In the genomic region with DNA sequence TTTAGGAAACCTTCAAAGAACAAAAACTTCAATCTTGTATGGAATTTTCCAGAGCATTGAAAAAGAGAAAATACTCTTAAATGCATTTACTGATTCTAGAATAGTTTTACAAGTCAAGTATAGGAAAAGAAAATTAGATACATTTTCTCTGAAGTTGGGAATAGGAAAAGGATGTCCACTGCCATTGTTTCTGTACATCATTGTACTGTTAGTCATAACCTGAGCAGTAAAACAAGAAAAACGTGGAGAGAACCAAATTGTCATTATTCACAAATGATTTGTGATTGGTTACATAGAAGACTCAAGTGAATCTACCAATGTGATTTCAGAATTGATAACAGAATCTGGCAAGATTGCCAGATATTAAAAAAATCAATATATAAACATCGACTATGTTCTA, we compare ENCODE assay signal across 16 cellular contexts. TPM values are rescaled to one million over a fixed set of nuclear protein-coding genes. Genes with fewer than 3 reads are reported as not detected.
DNase-seq lines count a peak whose midpoint lies in the region; ATAC-seq, FAIRE-seq and TF ChIP-seq lines count a peak whose summit lies in the region.
"Had no signal": no experiment of that assay in that cellular context is flagged by ENCODE, and none has a peak within 500 bp of the region (broad histone marks: within the 10 kb centered on the region; RNA-seq: fewer than 3 reads in every experiment).

No MANE protein-coding gene starts in this region.

- peaks cover 29% of the 10 kb centered on the region for H3K4me1 Mint-ChIP-seq in activated T-helper 17 cell treated with anti-CD3 and anti-CD28 coated beads, Interleukin-2, amount 50 U/mL, for 72 hours

- no peak for ATAC-seq in HCT116
- ATAC-seq in activated T-helper 17 cell treated with anti-CD3 and anti-CD28 coated beads, Interleukin-2, amount 50 U/mL, for 72 hours (replicated peaks), result no peak
- ATAC-seq in GM21825 (IDR thresholded peaks at IDR 0.05; ENCODE audit: unreplicated experiment), result no peak
- no peak for ATAC-seq in HG02840 (IDR thresholded peaks at IDR 0.05; ENCODE audit: low FRiP score, unreplicated experiment)
- no peak for ATAC-seq in HG02588 (IDR thresholded peaks at IDR 0.05; ENCODE audit: unreplicated experiment)
- ATAC-seq: A549; CD8-positive, alpha-beta T cell; GM23338 had no signal

- 75 to 87% (median 79%) methylated on average over 2 of the region's 2 CpGs for WGBS in small intestine, 3 donors

- no peaks in the 10 kb centered on the region for H3K27me3 Mint-ChIP-seq in activated T-helper 17 cell treated with anti-CD3 and anti-CD28 coated beads, Interleukin-2, amount 50 U/mL, for 72 hours

- FAIRE-seq in small intestine (lab: Jason Lieb, UNC), result peak; percentile 15
- FAIRE-seq: A549 had no signal

- RAD21 ChIA-PET in HCT116 (lab: Charles Lee; ENCODE audit: low non-redundant PET in 1 of 2, low total read pairs in 2 of 2, uncharacterized antibody in 2 of 2, unreplicated experiment in 2 of 2), result no interaction called here

- intact Hi-C loops in HCT116 (cut with micrococcal nuclease), result loop anchor here (5.0 kb wide), 2 partner anchors 76 to 126 kb away; no protein-coding TSS in a partner anchor

- H3K9me3 ChIP-seq in HCT116 (ENCODE audit: control insufficient read depth in 1 of 2, insufficient read depth in 1 of 2, low read depth in 1 of 2, low read length in 2 of 2), result no peaks in the 10 kb centered on the region
- no peaks in the 10 kb centered on the region for H3K9me3 ChIP-seq in small intestine (ENCODE audit: control insufficient read depth, low read depth)
- H3K9me3 ChIP-seq: A549, BE2C had no signal

- H3K27ac Mint-ChIP-seq in activated T-helper 17 cell treated with anti-CD3 and anti-CD28 coated beads, Interleukin-2, amount 50 U/mL, for 72 hours, result no peak overlapping the region
- H3K27ac Mint-ChIP-seq: GM23338 had no signal

- H3K36me3 Mint-ChIP-seq in activated T-helper 17 cell treated with anti-CD3 and anti-CD28 coated beads, Interleukin-2, amount 50 U/mL, for 72 hours (ENCODE audit: low read depth), result no peaks in the 10 kb centered on the region

- peaks cover 90% of the 10 kb centered on the region for H3K79me2 ChIP-seq in HCT116 (ENCODE audit: insufficient read depth, low read length)

- H3K4me3 ChIP-seq in HCT116 (replicated peaks in 1 of 2; ENCODE audit: low read depth in 1 of 2, low read length in 2 of 2) (no peak overlapping the region), epithelial cell of esophagus (ENCODE audit: low read length) (no peak overlapping the region), small intestine (ENCODE audit: low read depth in 1 of 2, low read length in 2 of 2) (no peak overlapping the region)
- H3K4me3 ChIP-seq: A549, GM23338 had no signal

- no peak for TF ChIP-seq POLR2A in HCT116 (IDR thresholded peaks at IDR 0.05; ENCODE audit: borderline replicate concordance, extremely low read depth, insufficient read depth, insufficient read length)

- H3K27me3 ChIP-seq in HCT116 (ENCODE audit: insufficient read depth, low read length), result no peaks in the 10 kb centered on the region
- H3K27me3 ChIP-seq in small intestine (ENCODE audit: control insufficient read depth in 2 of 2, insufficient read depth in 2 of 2, low read length in 2 of 2), result no peaks in the 10 kb centered on the region
- H3K27me3 ChIP-seq: BE2C had no signal

- DNase-seq in HCT116 (ENCODE audit: low read depth, low spot score) (no peak), epithelial cell of esophagus (ENCODE audit: low read depth) (peak; percentile 29), small intestine (no peak)
- DNase-seq: BE2C; CD8-positive, alpha-beta T cell; COR-L47; DMS53; H7 had no signal

- peak overlapping the region; percentile 4; the same call in 1 of the 2 replicates for H3K4me2 ChIP-seq in HCT116 (ENCODE audit: low read length)
- H3K4me2 ChIP-seq: A549, GM23338 had no signal

- TSS peak; percentile 2 for BruUV-seq in HCT116 (replicated peaks; lab: Mats Ljungman, UMichigan)

- TF ChIP-seq CTCF in HCT116 (IDR thresholded peaks at IDR 0.05 in 2 of 3, conservative IDR thresholded peaks at IDR 0.05 in 1 of 3; ENCODE audit: borderline replicate concordance in 1 of 3, insufficient read depth in 1 of 3, low read depth in 2 of 3, low read length in 2 of 3) (no peak), epithelial cell of esophagus (IDR thresholded peaks at IDR 0.05; ENCODE audit: insufficient read depth, low read depth, low read length, missing control alignments) (no peak)

- no peaks in the 10 kb centered on the region for H3K9me2 ChIP-seq in HCT116 (ENCODE audit: insufficient read depth)

- TF ChIP-seq RAD21 in HCT116 (IDR thresholded peaks at IDR 0.05; ENCODE audit: low read depth), result no peak

- POLR2A ChIA-PET in HCT116 (lab: Charles Lee), result no interaction called here

- peak overlapping the region; percentile 99 for H3K27ac ChIP-seq in HCT116 (ENCODE audit: low read depth, low read length)
- no peak overlapping the region for H3K27ac ChIP-seq in small intestine (ENCODE audit: low read depth in 1 of 2, low read length in 1 of 2)
- H3K27ac ChIP-seq: A549, C4-2B, HL-60 had no signal

- peaks cover 94 to 98% of the 10 kb centered on the region in 2 experiments for H3K4me1 ChIP-seq in HCT116 (ENCODE audit: control insufficient read depth in 1 of 2, insufficient read depth in 2 of 2, low read length in 2 of 2)
- peaks cover 0 to 3% of the 10 kb centered on the region in 2 donors for H3K4me1 ChIP-seq in small intestine (ENCODE audit: control insufficient read depth in 2 of 2, insufficient read depth in 1 of 2, low read depth in 1 of 2, low read length in 1 of 2)
- H3K4me1 ChIP-seq: BE2C had no signal

- no peak overlapping the region for H2AFZ ChIP-seq in HCT116 (ENCODE audit: low read depth, low read length, poor library complexity, severe bottlenecking)
- H2AFZ ChIP-seq: GM23338 had no signal

- CTCF ChIA-PET in HCT116 (lab: Charles Lee), result no interaction called here

- H3K9me3 Mint-ChIP-seq in activated T-helper 17 cell treated with anti-CD3 and anti-CD28 coated beads, Interleukin-2, amount 50 U/mL, for 72 hours, result no peaks in the 10 kb centered on the region
- H3K9me3 Mint-ChIP-seq: CD8-positive, alpha-beta T cell; GM23338 had no signal

- H4K20me1 ChIP-seq in HCT116 (ENCODE audit: insufficient read depth), result no peaks in the 10 kb centered on the region

- H3K4me3 Mint-ChIP-seq in activated T-helper 17 cell treated with anti-CD3 and anti-CD28 coated beads, Interleukin-2, amount 50 U/mL, for 72 hours, result peak overlapping the region; percentile 3
- H3K4me3 Mint-ChIP-seq: CD8-positive, alpha-beta T cell; GM23338 had no signal

- H3K36me3 ChIP-seq in HCT116 (ENCODE audit: control insufficient read depth in 1 of 2, insufficient read depth in 2 of 2, low read length in 2 of 2), result 0 out of 4 replicates have a peak, but pooled peaks cover 0 to 3% of the 10 kb centered on the region in 2 experiments
- H3K36me3 ChIP-seq in small intestine (ENCODE audit: control insufficient read depth in 2 of 2, insufficient read depth in 2 of 2, low read length in 2 of 2), result no peaks in the 10 kb centered on the region
- H3K36me3 ChIP-seq: BE2C had no signal

- H3K9ac ChIP-seq in HCT116 (ENCODE audit: low read length), result peak overlapping the region; percentile 13; the same call in 1 of the 2 replicates

TF ChIP-seq in HCT116, 20 proteins besides CTCF, POLR2A, EP300 and RAD21:
- TF ChIP-seq, protein P1, sequence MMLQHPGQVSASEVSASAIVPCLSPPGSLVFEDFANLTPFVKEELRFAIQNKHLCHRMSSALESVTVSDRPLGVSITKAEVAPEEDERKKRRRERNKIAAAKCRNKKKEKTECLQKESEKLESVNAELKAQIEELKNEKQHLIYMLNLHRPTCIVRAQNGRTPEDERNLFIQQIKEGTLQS (IDR thresholded peaks at IDR 0.05), result no peak
- TF ChIP-seq POLR2AphosphoS5 (IDR thresholded peaks at IDR 0.05; ENCODE audit: low read depth, low read length) (no peak), SIN3A (IDR thresholded peaks at IDR 0.05; ENCODE audit: low read depth) (no peak; the same call in 1 of the 2 replicates), FOSL1 (IDR thresholded peaks at IDR 0.05; ENCODE audit: low read depth) (0 out of 2 replicates have a peak, but pooled peaks have one; percentile 14), CEBPB (IDR thresholded peaks at IDR 0.05; ENCODE audit: low read depth) (no peak), SP1 (IDR thresholded peaks at IDR 0.05; ENCODE audit: low read depth) (peak; percentile 23; the same call in 1 of the 2 replicates), YY1 (IDR thresholded peaks at IDR 0.05; ENCODE audit: extremely low read depth, insufficient replicate concordance, low read depth, low read length) (no peak), CBX3 (IDR thresholded peaks at IDR 0.05; ENCODE audit: low read depth) (no peak), EZH2 (IDR thresholded peaks at IDR 0.05) (no peak), SRF (IDR thresholded peaks at IDR 0.05; ENCODE audit: low read depth) (no peak), JUND (IDR thresholded peaks at IDR 0.05) (no peak), TCF7L2 (IDR thresholded peaks at IDR 0.05; ENCODE audit: borderline replicate concordance, extremely low read depth, insufficient read depth, insufficient read length) (no peak), ZNF274 (IDR thresholded peaks at IDR 0.05; ENCODE audit: low read depth, low read length) (no peak)
- TF ChIP-seq, protein P2, sequence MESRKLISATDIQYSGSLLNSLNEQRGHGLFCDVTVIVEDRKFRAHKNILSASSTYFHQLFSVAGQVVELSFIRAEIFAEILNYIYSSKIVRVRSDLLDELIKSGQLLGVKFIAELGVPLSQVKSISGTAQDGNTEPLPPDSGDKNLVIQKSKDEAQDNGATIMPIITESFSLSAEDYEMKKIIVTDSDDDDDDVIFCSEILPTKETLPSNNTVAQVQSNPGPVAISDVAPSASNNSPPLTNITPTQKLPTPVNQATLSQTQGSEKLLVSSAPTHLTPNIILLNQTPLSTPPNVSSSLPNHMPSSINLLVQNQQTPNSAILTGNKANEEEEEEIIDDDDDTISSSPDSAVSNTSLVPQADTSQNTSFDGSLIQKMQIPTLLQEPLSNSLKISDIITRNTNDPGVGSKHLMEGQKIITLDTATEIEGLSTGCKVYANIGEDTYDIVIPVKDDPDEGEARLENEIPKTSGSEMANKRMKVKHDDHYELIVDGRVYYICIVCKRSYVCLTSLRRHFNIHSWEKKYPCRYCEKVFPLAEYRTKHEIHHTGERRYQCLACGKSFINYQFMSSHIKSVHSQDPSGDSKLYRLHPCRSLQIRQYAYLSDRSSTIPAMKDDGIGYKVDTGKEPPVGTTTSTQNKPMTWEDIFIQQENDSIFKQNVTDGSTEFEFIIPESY (IDR thresholded peaks at IDR 0.05; ENCODE audit: extremely low read depth, insufficient replicate concordance, low read length), result no peak
- TF ChIP-seq, protein P3, sequence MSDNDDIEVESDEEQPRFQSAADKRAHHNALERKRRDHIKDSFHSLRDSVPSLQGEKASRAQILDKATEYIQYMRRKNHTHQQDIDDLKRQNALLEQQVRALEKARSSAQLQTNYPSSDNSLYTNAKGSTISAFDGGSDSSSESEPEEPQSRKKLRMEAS (IDR thresholded peaks at IDR 0.05), result no peak; the same call in 1 of the 2 replicates

RNA-seq across cellular contexts. Expression of a gene that starts 27.4 kb away (rescaled TPM):
- total RNA-seq in HCT116 (2021; ENCODE audit: unreplicated experiment), result 135 TPM
- polyA plus RNA-seq in HCT116 (2012), result 16.6 and 32.8 TPM in 2 replicates
- total RNA-seq in activated T-helper 17 cell treated with anti-CD3 and anti-CD28 coated beads, Interleukin-2, amount 50 U/mL, for 72 hours, result 10 to 100 TPM; 16.3 to 26.2 TPM
- 1 to 10 TPM; 1.8 to 9.2 (median 5.4) TPM for polyA plus RNA-seq in small intestine
